1 cellular context compared by ENCODE assay signal in the genomic region with DNA sequence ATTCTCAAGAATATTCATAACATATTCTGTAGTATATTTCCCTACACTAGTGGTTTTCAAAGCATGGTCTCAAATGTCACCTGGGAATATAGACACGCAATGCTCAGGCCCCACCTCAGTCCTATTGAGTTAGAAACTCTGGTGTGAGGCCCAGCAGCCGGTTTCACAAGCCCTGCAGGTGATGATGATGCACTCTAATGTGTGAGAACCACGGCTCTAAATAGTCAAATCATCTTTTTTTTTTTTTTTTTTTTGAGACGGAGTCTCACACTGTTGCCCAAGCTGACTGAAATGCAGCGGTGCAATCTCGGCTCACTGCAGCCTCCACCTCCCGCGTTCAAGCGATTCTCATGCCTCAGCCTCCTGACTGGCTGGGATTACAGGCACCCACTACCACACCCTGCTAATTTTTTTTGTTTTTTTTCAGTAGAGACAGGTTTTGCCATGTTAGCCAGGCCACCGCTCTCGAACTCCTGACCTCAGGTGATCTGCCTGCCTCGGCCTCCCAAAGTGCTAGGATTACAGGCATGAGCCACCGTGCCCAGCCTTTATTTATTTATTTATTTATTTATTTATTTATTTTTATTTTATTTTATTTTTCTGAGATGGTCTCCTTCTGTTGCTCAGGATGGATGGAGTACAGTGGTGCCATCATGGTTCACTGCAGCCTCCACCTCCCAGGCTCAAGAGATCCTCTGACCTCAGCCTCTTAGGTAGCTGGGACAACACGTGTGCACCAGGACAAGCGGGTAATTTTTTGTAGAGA.
A peak's percentile ranks its signal among the peaks of the same experiment; 100 is the strongest.
TF ChIP-seq lines count a peak whose summit lies in the region.

No MANE protein-coding gene starts in this region.

TF ChIP-seq in HEK293, 187 proteins besides CTCF, POLR2A, EP300 and RAD21 (continued from another document):
- 0 out of 2 replicates have a peak, but pooled peaks have one; percentile 18 for TF ChIP-seq ZBTB21 (tag by site-specific recombination; IDR thresholded peaks at IDR 0.05)
